Comparison of ENCODE assay signal across 23 cellular contexts in genomic region chr9:130482463-130482862, GRCh38.
"Had no signal": no experiment of that assay in that cellular context is flagged by ENCODE, and none has a peak within 500 bp of the region (broad histone marks: within the 10 kb centered on the region; RNA-seq: fewer than 3 reads in every experiment).

No MANE protein-coding gene starts in this region.

- H3K4me3 ChIP-seq: coronary artery, esophagus muscularis mucosa, left lung, thoracic aorta, upper lobe of left lung had no signal

- H3K36me3 Mint-ChIP-seq: activated naive CD8-positive, alpha-beta T cell treated with anti-CD3 and anti-CD28 coated beads, Interleukin-2, amount 10 ng/mL, durations not matched to agents 7 days and 5 days; natural killer cell had no signal

- H3K27me3 ChIP-seq: esophagus muscularis mucosa, upper lobe of left lung had no signal

- ATAC-seq: left lung, natural killer cell had no signal

- H3K4me1 ChIP-seq: esophagus muscularis mucosa, left lung, upper lobe of left lung had no signal

- H3K27ac ChIP-seq: coronary artery, esophagus muscularis mucosa, left lung, thoracic aorta, upper lobe of left lung had no signal

- H3K9me3 Mint-ChIP-seq: activated naive CD4-positive, alpha-beta T cell treated with anti-CD3 and anti-CD28 coated beads for 36 hours; activated naive CD8-positive, alpha-beta T cell treated with anti-CD3 and anti-CD28 coated beads, Interleukin-2, amount 10 ng/mL, durations not matched to agents 7 days and 5 days; central memory CD8-positive, alpha-beta T cell; natural killer cell had no signal

- H3K4me3 Mint-ChIP-seq: activated naive CD4-positive, alpha-beta T cell treated with anti-CD3 and anti-CD28 coated beads for 36 hours; activated naive CD8-positive, alpha-beta T cell treated with anti-CD3 and anti-CD28 coated beads, Interleukin-2, amount 10 ng/mL, durations not matched to agents 7 days and 5 days; central memory CD8-positive, alpha-beta T cell; natural killer cell had no signal

- H3K27ac Mint-ChIP-seq: activated naive CD4-positive, alpha-beta T cell treated with anti-CD3 and anti-CD28 coated beads for 36 hours; activated naive CD8-positive, alpha-beta T cell treated with anti-CD3 and anti-CD28 coated beads, Interleukin-2, amount 10 ng/mL, durations not matched to agents 7 days and 5 days; natural killer cell had no signal

- H3K4me1 Mint-ChIP-seq: activated naive CD8-positive, alpha-beta T cell treated with anti-CD3 and anti-CD28 coated beads, Interleukin-2, amount 10 ng/mL, durations not matched to agents 7 days and 5 days; central memory CD8-positive, alpha-beta T cell; natural killer cell had no signal

- DNase-seq: activated CD4-positive, alpha-beta T cell treated with anti-CD3 and anti-CD28 coated beads for 4 hours; activated CD4-positive, alpha-beta T cell treated with anti-CD3 and anti-CD28 coated beads, Interleukin-2, amount 50 U/mL, for 48 hours; activated CD4-positive, CD25-positive, alpha-beta regulatory T cell; activated CD8-positive, alpha-beta memory T cell treated with anti-CD3 and anti-CD28 coated beads, Interleukin-2, amount 50 U/mL, for 48 hours; activated effector memory CD4-positive, alpha-beta T cell treated with Interleukin-2 at 50 U/mL for 16 hours; activated naive CD4-positive, alpha-beta T cell treated with anti-CD3 and anti-CD28 coated beads for 36 hours; activated naive CD8-positive, alpha-beta T cell treated with anti-CD3 and anti-CD28 coated beads, Interleukin-2, amount 10 ng/mL, durations not matched to agents 7 days and 5 days; activated T-cell treated with anti-CD3 and anti-CD28 coated beads, Interleukin-2, amount 50 U/mL, for 48 hours; anterior cingulate cortex; hippocampal formation; kidney glomerular epithelial cell; left lung; midbrain; natural killer cell; stimulated activated CD4-positive, alpha-beta T cell treated with anti-CD3 and anti-CD28 coated beads, Interleukin-4, amount 100 ng/mL, for 1 hour; stimulated activated naive CD4-positive, alpha-beta T cell treated with Interleukin-2 at 50 U/mL for 16 hours; T-helper 1 cell; T-helper 9 cell; upper lobe of left lung had no signal
